In the genomic region with DNA sequence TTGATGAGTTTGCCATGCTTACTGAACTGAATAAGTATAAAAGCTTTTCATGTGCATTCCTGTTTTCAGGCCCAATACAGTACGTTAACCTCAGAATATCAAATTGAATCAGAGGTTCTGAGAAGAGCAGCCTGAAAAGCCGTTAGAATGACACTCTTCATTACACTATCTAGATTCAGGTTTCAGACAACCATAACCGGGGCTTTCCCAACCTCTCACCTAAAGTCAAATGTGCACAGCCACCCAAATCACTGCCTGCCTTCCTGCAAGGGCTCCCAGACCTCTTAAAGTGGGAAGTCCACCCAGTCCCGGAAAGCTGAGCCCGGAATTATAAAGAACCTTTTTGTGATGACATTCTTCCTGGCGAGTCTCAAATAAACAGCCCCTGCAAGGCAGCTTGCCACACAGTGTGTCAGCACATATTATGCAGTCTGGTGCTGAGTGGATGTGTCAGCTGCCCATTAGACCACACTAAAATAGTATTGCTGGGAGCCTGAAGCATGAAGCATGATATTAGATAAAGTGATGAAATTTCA, we compare ENCODE assay signal across 1 cellular context.
TF ChIP-seq lines count a peak whose summit lies in the region.

No MANE protein-coding gene starts in this region.

TF ChIP-seq in GM12878, 131 proteins besides CTCF, POLR2A, EP300 and RAD21 (continued from another document):
- TF ChIP-seq, protein P1, sequence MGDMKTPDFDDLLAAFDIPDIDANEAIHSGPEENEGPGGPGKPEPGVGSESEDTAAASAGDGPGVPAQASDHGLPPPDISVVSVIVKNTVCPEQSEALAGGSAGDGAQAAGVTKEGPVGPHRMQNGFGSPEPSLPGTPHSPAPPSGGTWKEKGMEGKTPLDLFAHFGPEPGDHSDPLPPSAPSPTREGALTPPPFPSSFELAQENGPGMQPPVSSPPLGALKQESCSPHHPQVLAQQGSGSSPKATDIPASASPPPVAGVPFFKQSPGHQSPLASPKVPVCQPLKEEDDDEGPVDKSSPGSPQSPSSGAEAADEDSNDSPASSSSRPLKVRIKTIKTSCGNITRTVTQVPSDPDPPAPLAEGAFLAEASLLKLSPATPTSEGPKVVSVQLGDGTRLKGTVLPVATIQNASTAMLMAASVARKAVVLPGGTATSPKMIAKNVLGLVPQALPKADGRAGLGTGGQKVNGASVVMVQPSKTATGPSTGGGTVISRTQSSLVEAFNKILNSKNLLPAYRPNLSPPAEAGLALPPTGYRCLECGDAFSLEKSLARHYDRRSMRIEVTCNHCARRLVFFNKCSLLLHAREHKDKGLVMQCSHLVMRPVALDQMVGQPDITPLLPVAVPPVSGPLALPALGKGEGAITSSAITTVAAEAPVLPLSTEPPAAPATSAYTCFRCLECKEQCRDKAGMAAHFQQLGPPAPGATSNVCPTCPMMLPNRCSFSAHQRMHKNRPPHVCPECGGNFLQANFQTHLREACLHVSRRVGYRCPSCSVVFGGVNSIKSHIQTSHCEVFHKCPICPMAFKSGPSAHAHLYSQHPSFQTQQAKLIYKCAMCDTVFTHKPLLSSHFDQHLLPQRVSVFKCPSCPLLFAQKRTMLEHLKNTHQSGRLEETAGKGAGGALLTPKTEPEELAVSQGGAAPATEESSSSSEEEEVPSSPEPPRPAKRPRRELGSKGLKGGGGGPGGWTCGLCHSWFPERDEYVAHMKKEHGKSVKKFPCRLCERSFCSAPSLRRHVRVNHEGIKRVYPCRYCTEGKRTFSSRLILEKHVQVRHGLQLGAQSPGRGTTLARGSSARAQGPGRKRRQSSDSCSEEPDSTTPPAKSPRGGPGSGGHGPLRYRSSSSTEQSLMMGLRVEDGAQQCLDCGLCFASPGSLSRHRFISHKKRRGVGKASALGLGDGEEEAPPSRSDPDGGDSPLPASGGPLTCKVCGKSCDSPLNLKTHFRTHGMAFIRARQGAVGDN (IDR thresholded peaks at IDR 0.05): no peak
- no peak for TF ChIP-seq PML (IDR thresholded peaks at IDR 0.05; ENCODE audit: low read length)
- no peak for TF ChIP-seq RFX5 (IDR thresholded peaks at IDR 0.05; ENCODE audit: low read depth, low read length)
- peak; percentile 32; the same call in 1 of the 2 replicates for TF ChIP-seq NR2F1 (conservative IDR thresholded peaks at IDR 0.05)
- TF ChIP-seq ZNF274 (IDR thresholded peaks at IDR 0.05; ENCODE audit: insufficient read depth, insufficient read length): no peak
- TF ChIP-seq, protein P2, sequence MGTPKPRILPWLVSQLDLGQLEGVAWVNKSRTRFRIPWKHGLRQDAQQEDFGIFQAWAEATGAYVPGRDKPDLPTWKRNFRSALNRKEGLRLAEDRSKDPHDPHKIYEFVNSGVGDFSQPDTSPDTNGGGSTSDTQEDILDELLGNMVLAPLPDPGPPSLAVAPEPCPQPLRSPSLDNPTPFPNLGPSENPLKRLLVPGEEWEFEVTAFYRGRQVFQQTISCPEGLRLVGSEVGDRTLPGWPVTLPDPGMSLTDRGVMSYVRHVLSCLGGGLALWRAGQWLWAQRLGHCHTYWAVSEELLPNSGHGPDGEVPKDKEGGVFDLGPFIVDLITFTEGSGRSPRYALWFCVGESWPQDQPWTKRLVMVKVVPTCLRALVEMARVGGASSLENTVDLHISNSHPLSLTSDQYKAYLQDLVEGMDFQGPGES (IDR thresholded peaks at IDR 0.05): no peak
- no peak for TF ChIP-seq EGR1 (IDR thresholded peaks at IDR 0.05; ENCODE audit: borderline replicate concordance in 1 of 2, low read depth in 2 of 2, low read length in 2 of 2)
- 0 out of 2 replicates have a peak, but pooled peaks have one; percentile 49 for TF ChIP-seq DPF2 (IDR thresholded peaks at IDR 0.05)
- peak; percentile 57 for TF ChIP-seq JUNB (IDR thresholded peaks at IDR 0.05)
